ENCODE assay signal across 1 cellular context in genomic region chr15:65305144-65305758, GRCh38.
A peak's percentile ranks its signal among the peaks of the same experiment; 100 is the strongest.
TF ChIP-seq lines count a peak whose summit lies in the region.

No MANE protein-coding gene starts in this region.

TF ChIP-seq in A549, 52 proteins besides CTCF, POLR2A, EP300 and RAD21:
- peak; percentile 68; the same call in 1 of the 2 replicates for TF ChIP-seq ZSCAN20 (CRISPR knock-in tag; IDR thresholded peaks at IDR 0.05)
- 0 out of 2 replicates have a peak, but pooled peaks have one; percentile 74 for TF ChIP-seq HOXB5 (CRISPR knock-in tag; IDR thresholded peaks at IDR 0.05)
- no peak for TF ChIP-seq HOXB13 (CRISPR knock-in tag; IDR thresholded peaks at IDR 0.05; ENCODE audit: low read depth)
- no peak for TF ChIP-seq EHMT2 (IDR thresholded peaks at IDR 0.05; ENCODE audit: low read depth)
- TF ChIP-seq, protein P1, sequence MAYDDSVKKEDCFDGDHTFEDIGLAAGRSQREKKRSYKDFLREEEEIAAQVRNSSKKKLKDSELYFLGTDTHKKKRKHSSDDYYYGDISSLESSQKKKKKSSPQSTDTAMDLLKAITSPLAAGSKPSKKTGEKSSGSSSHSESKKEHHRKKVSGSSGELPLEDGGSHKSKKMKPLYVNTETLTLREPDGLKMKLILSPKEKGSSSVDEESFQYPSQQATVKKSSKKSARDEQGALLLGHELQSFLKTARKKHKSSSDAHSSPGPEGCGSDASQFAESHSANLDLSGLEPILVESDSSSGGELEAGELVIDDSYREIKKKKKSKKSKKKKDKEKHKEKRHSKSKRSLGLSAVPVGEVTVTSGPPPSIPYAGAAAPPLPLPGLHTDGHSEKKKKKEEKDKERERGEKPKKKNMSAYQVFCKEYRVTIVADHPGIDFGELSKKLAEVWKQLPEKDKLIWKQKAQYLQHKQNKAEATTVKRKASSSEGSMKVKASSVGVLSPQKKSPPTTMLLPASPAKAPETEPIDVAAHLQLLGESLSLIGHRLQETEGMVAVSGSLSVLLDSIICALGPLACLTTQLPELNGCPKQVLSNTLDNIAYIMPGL (CRISPR knock-in tag; IDR thresholded peaks at IDR 0.05; ENCODE audit: borderline replicate concordance): peak; percentile 7; the same call in 1 of the 2 replicates
- TF ChIP-seq TFCP2L1 (CRISPR knock-in tag; IDR thresholded peaks at IDR 0.05): peak; percentile 96
- no peak for TF ChIP-seq RCOR1 (IDR thresholded peaks at IDR 0.05; ENCODE audit: low read depth, low read length)
- TF ChIP-seq, protein P2, sequence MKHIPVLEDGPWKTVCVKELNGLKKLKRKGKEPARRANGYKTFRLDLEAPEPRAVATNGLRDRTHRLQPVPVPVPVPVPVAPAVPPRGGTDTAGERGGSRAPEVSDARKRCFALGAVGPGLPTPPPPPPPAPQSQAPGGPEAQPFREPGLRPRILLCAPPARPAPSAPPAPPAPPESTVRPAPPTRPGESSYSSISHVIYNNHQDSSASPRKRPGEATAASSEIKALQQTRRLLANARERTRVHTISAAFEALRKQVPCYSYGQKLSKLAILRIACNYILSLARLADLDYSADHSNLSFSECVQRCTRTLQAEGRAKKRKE (CRISPR knock-in tag; IDR thresholded peaks at IDR 0.05; ENCODE audit: low read depth): peak; percentile 9; the same call in 1 of the 2 replicates
- no peak for TF ChIP-seq CEBPB (IDR thresholded peaks at IDR 0.05)
- TF ChIP-seq FOSB (CRISPR knock-in tag; IDR thresholded peaks at IDR 0.05): peak; percentile 99
- no peak for TF ChIP-seq KDM1A (IDR thresholded peaks at IDR 0.05; ENCODE audit: low read depth)
- no peak for TF ChIP-seq FOXS1 (CRISPR knock-in tag; IDR thresholded peaks at IDR 0.05)
- peak; percentile 96; the same call in 1 of the 2 replicates for TF ChIP-seq HOXA7 (CRISPR knock-in tag; IDR thresholded peaks at IDR 0.05)
- TF ChIP-seq TP53 (CRISPR knock-in tag; IDR thresholded peaks at IDR 0.05): peak; percentile 96
- TF ChIP-seq SMC3 (IDR thresholded peaks at IDR 0.05): no peak
- TF ChIP-seq RARB (CRISPR knock-in tag; IDR thresholded peaks at IDR 0.05): peak; percentile 98
- 0 out of 2 replicates have a peak, but pooled peaks have one; percentile 34 for TF ChIP-seq BHLHE40 (IDR thresholded peaks at IDR 0.05; ENCODE audit: low read depth, low read length)
- peak; percentile 9; the same call in 1 of the 2 replicates for TF ChIP-seq JUNB (IDR thresholded peaks at IDR 0.05)
- no peak for TF ChIP-seq MAFK (IDR thresholded peaks at IDR 0.05; ENCODE audit: partially characterized antibody)
- TF ChIP-seq POLR2AphosphoS2 (conservative IDR thresholded peaks at IDR 0.05; ENCODE audit: low read length): no peak
- TF ChIP-seq CHD4 (IDR thresholded peaks at IDR 0.05; ENCODE audit: borderline replicate concordance): peak; percentile 25
